In genomic region chr3:138608322-138609214, GRCh38 we compare ENCODE assay signal across 8 cellular contexts. TPM values are rescaled to one million over a fixed set of nuclear protein-coding genes. Genes with fewer than 3 reads are reported as not detected.
DNase-seq lines count a peak whose midpoint lies in the region; ATAC-seq and TF ChIP-seq lines count a peak whose summit lies in the region.

Gene FAIM (plus strand): TSS chr3:138608771. CDS start chr3:138619727, 10,956 bp downstream.

- ATAC-seq in GM19438 (IDR thresholded peaks at IDR 0.05; ENCODE audit: low read depth, unreplicated experiment) = peak; percentile 71
- peak; percentile 47 for ATAC-seq in HG03558 (IDR thresholded peaks at IDR 0.05; ENCODE audit: extremely low read depth, unreplicated experiment)
- ATAC-seq in PC-3 = peak; percentile 83
- peak; percentile 83 for ATAC-seq in stimulated activated naive CD8-positive, alpha-beta T cell treated with anti-CD3 and anti-CD28 coated beads, Interleukin-15, Interleukin-2, amounts not matched to agents 100 U/mL and 50 U/mL, for 24 hours

- no peaks in the 10 kb centered on the region for H3K27me3 ChIP-seq in PC-3 (ENCODE audit: low read length)

- peaks cover 7% of the 10 kb centered on the region for H3K4me1 Mint-ChIP-seq in activated T-helper 2 cell treated with anti-CD3 and anti-CD28 coated beads, Interferon-gamma antibody, Interleukin-2, Interleukin-4, amounts not matched to agents 10 μg/mL and 5 μg/mL and 100 μg/mL, durations not matched to agents 14 hours and 24 hours and 36 hours (ENCODE audit: low read depth)
- H3K4me1 Mint-ChIP-seq in nephron = peaks cover 7% of the 10 kb centered on the region

- H3K9me3 ChIP-seq in PC-3 (ENCODE audit: low read length) = no peaks in the 10 kb centered on the region

- in situ Hi-C loops in Caki2 (cut with HindIII; ENCODE audit: low pct_unique_long_range_greater_than_20kb, low sequenced_read_pairs) = no loop called here

- H3K4me1 ChIP-seq in PC-3 (ENCODE audit: insufficient read depth, low read length) = peaks cover 12% of the 10 kb centered on the region; the same call in 1 of the 2 replicates

- BruUV-seq in PC-3 (replicated peaks; lab: Mats Ljungman, UMichigan) = no TSS peak

- no peaks in the 10 kb centered on the region for H3F3A ChIP-seq in PC-3 (ENCODE audit: low read length, unreplicated experiment)

- no peaks in the 10 kb centered on the region for H3K9me3 Mint-ChIP-seq in activated T-helper 2 cell treated with anti-CD3 and anti-CD28 coated beads, Interferon-gamma antibody, Interleukin-2, Interleukin-4, amounts not matched to agents 10 μg/mL and 5 μg/mL and 100 μg/mL, durations not matched to agents 14 hours and 24 hours and 36 hours
- H3K9me3 Mint-ChIP-seq in nephron = peaks cover 3% of the 10 kb centered on the region

- H3K4me2 ChIP-seq in PC-3 (ENCODE audit: low read length) = peak within 1 kb of the TSS; percentile 85

- DNase-seq in Caki2 (ENCODE audit: low read depth) (peak; percentile 80), PC-3 (peak; percentile 58), fibroblast of pulmonary artery (ENCODE audit: low read depth) (peak; percentile 66)
- peak; percentile 57 for DNase-seq in activated T-helper 2 cell treated with anti-CD3 and anti-CD28 coated beads, Interferon-gamma antibody, Interleukin-2, Interleukin-4, amounts not matched to agents 10 μg/mL and 5 μg/mL and 100 μg/mL, durations not matched to agents 14 hours and 24 hours and 36 hours (ENCODE audit: low spot score)
- peak; percentile 67 for DNase-seq in stimulated activated naive CD8-positive, alpha-beta T cell treated with anti-CD3 and anti-CD28 coated beads, Interleukin-15, Interleukin-2, amounts not matched to agents 100 U/mL and 50 U/mL, for 24 hours

- peaks cover 14% of the 10 kb centered on the region for H3K79me2 ChIP-seq in PC-3 (ENCODE audit: low read length)

- H3K36me3 Mint-ChIP-seq in activated T-helper 2 cell treated with anti-CD3 and anti-CD28 coated beads, Interferon-gamma antibody, Interleukin-2, Interleukin-4, amounts not matched to agents 10 μg/mL and 5 μg/mL and 100 μg/mL, durations not matched to agents 14 hours and 24 hours and 36 hours (ENCODE audit: low read depth) = peaks cover 5% of the 10 kb centered on the region
- H3K36me3 Mint-ChIP-seq in nephron (ENCODE audit: low read depth) = peaks cover 8% of the 10 kb centered on the region

- H4K20me1 ChIP-seq in PC-3 (ENCODE audit: low read length) = no peaks in the 10 kb centered on the region

- TF ChIP-seq CTCF in PC-3 (conservative IDR thresholded peaks at IDR 0.05; ENCODE audit: low read depth, low read length) = no peak
- no peak for TF ChIP-seq CTCF in fibroblast of pulmonary artery (IDR thresholded peaks at IDR 0.05; ENCODE audit: low read length, missing control alignments)
- no peak for TF ChIP-seq CTCF in nephron (IDR thresholded peaks at IDR 0.05; ENCODE audit: unreplicated experiment in 3 of 3)

- peak within 1 kb of the TSS; percentile 89 for H3K4me3 Mint-ChIP-seq in activated T-helper 2 cell treated with anti-CD3 and anti-CD28 coated beads, Interferon-gamma antibody, Interleukin-2, Interleukin-4, amounts not matched to agents 10 μg/mL and 5 μg/mL and 100 μg/mL, durations not matched to agents 14 hours and 24 hours and 36 hours (ENCODE audit: low read depth)
- H3K4me3 Mint-ChIP-seq in nephron = peak within 1 kb of the TSS; percentile 91 to 96 (median 95)

- peak within 1 kb of the TSS; percentile 91 for H3K9ac ChIP-seq in PC-3 (ENCODE audit: low read length)

- peak within 1 kb of the TSS; percentile 70 for H3K27ac ChIP-seq in PC-3 (ENCODE audit: low read length)

- peak within 1 kb of the TSS; percentile 91 for H3K27ac Mint-ChIP-seq in activated T-helper 2 cell treated with anti-CD3 and anti-CD28 coated beads, Interferon-gamma antibody, Interleukin-2, Interleukin-4, amounts not matched to agents 10 μg/mL and 5 μg/mL and 100 μg/mL, durations not matched to agents 14 hours and 24 hours and 36 hours
- H3K27ac Mint-ChIP-seq in nephron = peak within 1 kb of the TSS; percentile 99 to 100 (median 100)

- H3K27me3 Mint-ChIP-seq in activated T-helper 2 cell treated with anti-CD3 and anti-CD28 coated beads, Interferon-gamma antibody, Interleukin-2, Interleukin-4, amounts not matched to agents 10 μg/mL and 5 μg/mL and 100 μg/mL, durations not matched to agents 14 hours and 24 hours and 36 hours (ENCODE audit: low read depth) = no peaks in the 10 kb centered on the region
- H3K27me3 Mint-ChIP-seq in nephron (ENCODE audit: low read depth) = peaks cover 8% of the 10 kb centered on the region

- no peaks in the 10 kb centered on the region for H3K9me2 ChIP-seq in PC-3 (replicated peaks; ENCODE audit: low read length)

- H2AFZ ChIP-seq in PC-3 (ENCODE audit: low read length) = peak within 1 kb of the TSS; percentile 92

- H3K4me3 ChIP-seq in PC-3 (ENCODE audit: low read length) = peak within 1 kb of the TSS; percentile 83
- H3K4me3 ChIP-seq in fibroblast of pulmonary artery (replicated peaks; ENCODE audit: low read depth, low read length) = peak within 1 kb of the TSS; percentile 63

- POLR2A ChIA-PET in PC-3 (lab: Charles Lee; ENCODE audit: unreplicated experiment) = no interaction called here

- CTCF ChIA-PET in PC-3 (lab: Charles Lee) = no interaction called here

- intact Hi-C loops in PC-3 (cut with micrococcal nuclease) = no loop called here
- intact Hi-C loops in activated T-helper 2 cell treated with anti-CD3 and anti-CD28 coated beads, Interferon-gamma antibody, Interleukin-2, Interleukin-4, amounts not matched to agents 10 μg/mL and 5 μg/mL and 100 μg/mL, durations not matched to agents 14 hours and 24 hours and 36 hours (cut with micrococcal nuclease) = loop anchor here (1.0 kb wide), 1 partner anchor 14 kb away; the partner anchor contains the start of gene CEP70

- H3K36me3 ChIP-seq in PC-3 (ENCODE audit: low read depth, low read length) = no peaks in the 10 kb centered on the region

RNA-seq across cellular contexts. Expression of gene FAIM, which starts in this region (rescaled TPM):
- total RNA-seq in Caki2 (2014; rRNA removed; shearing (Covaris generic); ENCODE audit: low replicate concordance) = 11.2 and 28.8 TPM in 2 replicates
- total RNA-seq in PC-3 (2014; rRNA removed) = 25.0 and 29.2 TPM in 2 replicates
- 3.1 and 3.7 TPM in 2 replicates for total RNA-seq in activated T-helper 2 cell treated with anti-CD3 and anti-CD28 coated beads, Interferon-gamma antibody, Interleukin-2, Interleukin-4, amounts not matched to agents 10 μg/mL and 5 μg/mL and 100 μg/mL, durations not matched to agents 14 hours and 24 hours and 36 hours

Comparison
In these comparisons a context has a peak if more than half of its experiments do, and no peak if none do; other contexts are left out.
1. Peak in every context shown above with its lines: DNase-seq, ATAC-seq, H3K4me3 ChIP-seq and H3K27ac ChIP-seq.